Comparison of ENCODE assay signal across 8 cellular contexts in genomic region chr10:79159141-79159619, GRCh38.
DNase-seq lines count a peak whose midpoint lies in the region; ATAC-seq and TF ChIP-seq lines count a peak whose summit lies in the region.

No MANE protein-coding gene starts in this region.

- H3K36me3 Mint-ChIP-seq in endodermal cell (ENCODE audit: low read depth) (peaks cover 10% of the 10 kb centered on the region), mesothelial cell of epicardium (peaks cover 4% of the 10 kb centered on the region), type B pancreatic cell (peaks cover 2% of the 10 kb centered on the region)

- H3K9ac ChIP-seq in endodermal cell (ENCODE audit: extremely low read depth, low read length, poor library complexity, severe bottlenecking), result peak overlapping the region; percentile 30

- H3K4me1 Mint-ChIP-seq in endodermal cell (peaks cover 44% of the 10 kb centered on the region), mesothelial cell of epicardium (peaks cover 59% of the 10 kb centered on the region), type B pancreatic cell (ENCODE audit: unreplicated experiment) (peaks cover 60% of the 10 kb centered on the region)

- H3K36me3 ChIP-seq in MG63 (peaks cover 65% of the 10 kb centered on the region), endodermal cell (ENCODE audit: control insufficient read depth, insufficient read depth, low read length) (peaks cover 23% of the 10 kb centered on the region)

- no peaks in the 10 kb centered on the region for H3K9me3 ChIP-seq in MG63
- no peaks in the 10 kb centered on the region for H3K9me3 ChIP-seq in endodermal cell (ENCODE audit: control insufficient read depth, low read length)

- TF ChIP-seq CTCF in endodermal cell (conservative IDR thresholded peaks at IDR 0.05) (no peak), mesothelial cell of epicardium (IDR thresholded peaks at IDR 0.05; ENCODE audit: unreplicated experiment) (no peak), type B pancreatic cell (conservative IDR thresholded peaks at IDR 0.05) (no peak)

- 84 to 85% methylated on average over 11 to 17 of the region's 17 CpGs for whole genome bisulfite sequencing in endodermal cell (ENCODE audit: insufficient coverage in 1 of 2, insufficient read length in 1 of 2), 2 experiments

- ATAC-seq in GM18907 (IDR thresholded peaks at IDR 0.05; ENCODE audit: unreplicated experiment) (no peak), HG03097 (IDR thresholded peaks at IDR 0.05; ENCODE audit: low FRiP score, unreplicated experiment) (no peak)

- no peaks in the 10 kb centered on the region for H3K27me3 Mint-ChIP-seq in endodermal cell (ENCODE audit: insufficient read depth)
- H3K27me3 Mint-ChIP-seq in mesothelial cell of epicardium (ENCODE audit: low read depth), result no peaks in the 10 kb centered on the region
- no peaks in the 10 kb centered on the region for H3K27me3 Mint-ChIP-seq in type B pancreatic cell

- H3K27ac Mint-ChIP-seq in endodermal cell, result peak overlapping the region; percentile 99
- H3K27ac Mint-ChIP-seq in mesothelial cell of epicardium, result peak overlapping the region; percentile 98
- peak overlapping the region; percentile 97 for H3K27ac Mint-ChIP-seq in type B pancreatic cell

- H3K27me3 ChIP-seq in MG63 (no peaks in the 10 kb centered on the region), endodermal cell (ENCODE audit: control insufficient read depth, insufficient read depth, low read length, poor library complexity, severe bottlenecking) (no peaks in the 10 kb centered on the region)

- no peak overlapping the region for H3K4me3 ChIP-seq in MG63
- H3K4me3 ChIP-seq in endodermal cell (ENCODE audit: low read length), result no peak overlapping the region

- peak overlapping the region; percentile 71 for H3K27ac ChIP-seq in endodermal cell (ENCODE audit: low read depth, low read length)

- H3K4me3 Mint-ChIP-seq in endodermal cell (no peak overlapping the region), mesothelial cell of epicardium (no peak overlapping the region), type B pancreatic cell (peak overlapping the region; percentile 36)

- H3K9me3 Mint-ChIP-seq in endodermal cell, result no peaks in the 10 kb centered on the region
- no peaks in the 10 kb centered on the region for H3K9me3 Mint-ChIP-seq in mesothelial cell of epicardium
- no peaks in the 10 kb centered on the region for H3K9me3 Mint-ChIP-seq in type B pancreatic cell

- H3K4me1 ChIP-seq in endodermal cell (ENCODE audit: control insufficient read depth, insufficient read depth, low read length), result peaks cover 35% of the 10 kb centered on the region

- DNase-seq in MG63, result peak; percentile 94
- no peak for DNase-seq in endodermal cell
- no peak for DNase-seq in mesothelial cell of epicardium (ENCODE audit: low spot score in 2 of 2, unreplicated experiment in 2 of 2)
- no peak for DNase-seq in type B pancreatic cell (ENCODE audit: extremely low spot score, unreplicated experiment)
- no peak for DNase-seq in NCI-H1436 treated with DMSO at 0.1 percent for 48 hours (lab: John Stamatoyannopoulos, UW)
- DNase-seq in NOMO-1 (lab: John Stamatoyannopoulos, UW; ENCODE audit: unreplicated experiment in 2 of 2), result no peak
